Comparison of ENCODE assay signal across 8 cellular contexts in genomic region chr19:14406645-14407331, GRCh38. TPM values are rescaled to one million over a fixed set of nuclear protein-coding genes. Genes with fewer than 3 reads are reported as not detected.
DNase-seq lines count a peak whose midpoint lies in the region; ATAC-seq lines count a peak whose summit lies in the region.

No MANE protein-coding gene starts in this region.

- H3K27me3 ChIP-seq in mesendoderm (ENCODE audit: insufficient read depth, low read length, poor library complexity): no peaks in the 10 kb centered on the region

- H2AK5ac ChIP-seq in mesendoderm (ENCODE audit: low read length): no peak overlapping the region

- no peak overlapping the region for H3K18ac ChIP-seq in mesendoderm (ENCODE audit: low read length)

- H3K36me3 Mint-ChIP-seq in stimulated activated naive CD8-positive, alpha-beta T cell treated with anti-CD3 and anti-CD28 coated beads, Interleukin-15, Interleukin-2, amounts not matched to agents 100 ng/mL and 50 ng/mL, for 24 hours (ENCODE audit: low read depth): peaks cover 80% of the 10 kb centered on the region
- H3K36me3 Mint-ChIP-seq in activated naive CD8-positive, alpha-beta T cell treated with anti-CD3 and anti-CD28 coated beads for 36 hours: peaks cover 65% of the 10 kb centered on the region

- no peak overlapping the region for H2BK120ac ChIP-seq in mesendoderm (ENCODE audit: low read depth, low read length)

- H4K5ac ChIP-seq in mesendoderm (ENCODE audit: low read length): no peak overlapping the region

- H3K36me3 ChIP-seq in mesendoderm (ENCODE audit: control insufficient read depth, insufficient read depth, low read length): peaks cover 17% of the 10 kb centered on the region

- no peak overlapping the region for H3K4ac ChIP-seq in mesendoderm (ENCODE audit: low read depth, low read length)

- no peak overlapping the region for H2BK15ac ChIP-seq in mesendoderm (replicated peaks; ENCODE audit: low read depth)

- H3K27ac Mint-ChIP-seq in stimulated activated naive CD8-positive, alpha-beta T cell treated with anti-CD3 and anti-CD28 coated beads, Interleukin-15, Interleukin-2, amounts not matched to agents 100 ng/mL and 50 ng/mL, for 24 hours: peak overlapping the region; percentile 49
- peak overlapping the region in 1 of 2 donors; percentile 92 for H3K27ac Mint-ChIP-seq in stimulated activated naive CD8-positive, alpha-beta T cell treated with anti-CD3 and anti-CD28 coated beads, Interleukin-15, amount 100 ng/mL, for 72 hours
- peak overlapping the region; percentile 60 for H3K27ac Mint-ChIP-seq in activated naive CD8-positive, alpha-beta T cell treated with anti-CD3 and anti-CD28 coated beads for 36 hours

- H2BK5ac ChIP-seq in mesendoderm (ENCODE audit: low read length): no peak overlapping the region

- H4K8ac ChIP-seq in mesendoderm (ENCODE audit: low read depth, low read length): no peak overlapping the region

- peaks cover 2% of the 10 kb centered on the region for H3K79me2 ChIP-seq in mesendoderm (ENCODE audit: control insufficient read depth, insufficient read depth, low read length)

- no peak overlapping the region for H3K4me2 ChIP-seq in mesendoderm (ENCODE audit: low read length)

- WGBS in mesendoderm (ENCODE audit: extremely low coverage, insufficient coverage, low lambda C conversion rate): no CpG with 5 or more reads among the region's 26 CpGs

- H3K23ac ChIP-seq in mesendoderm (ENCODE audit: low read length): peak overlapping the region; percentile 9

- no peaks in the 10 kb centered on the region for H3K9me3 Mint-ChIP-seq in stimulated activated naive CD8-positive, alpha-beta T cell treated with anti-CD3 and anti-CD28 coated beads, Interleukin-15, Interleukin-2, amounts not matched to agents 100 ng/mL and 50 ng/mL, for 24 hours
- peaks cover 0 to 5% of the 10 kb centered on the region in 2 donors for H3K9me3 Mint-ChIP-seq in stimulated activated naive CD8-positive, alpha-beta T cell treated with anti-CD3 and anti-CD28 coated beads, Interleukin-15, amount 100 ng/mL, for 72 hours
- H3K9me3 Mint-ChIP-seq in activated naive CD8-positive, alpha-beta T cell treated with anti-CD3 and anti-CD28 coated beads for 36 hours: no peaks in the 10 kb centered on the region

- peak overlapping the region; percentile 59 for H3K9ac ChIP-seq in mesendoderm (ENCODE audit: low read length)

- H3K4me1 ChIP-seq in mesendoderm (ENCODE audit: control insufficient read depth, low read depth, low read length): no peaks in the 10 kb centered on the region

- peak overlapping the region; percentile 86 for H3K56ac ChIP-seq in mesendoderm (ENCODE audit: low read length)

- H3K4me1 Mint-ChIP-seq in stimulated activated naive CD8-positive, alpha-beta T cell treated with anti-CD3 and anti-CD28 coated beads, Interleukin-15, Interleukin-2, amounts not matched to agents 100 ng/mL and 50 ng/mL, for 24 hours (ENCODE audit: low read depth): peaks cover 28% of the 10 kb centered on the region
- peaks cover 70% of the 10 kb centered on the region for H3K4me1 Mint-ChIP-seq in stimulated activated naive CD8-positive, alpha-beta T cell treated with anti-CD3 and anti-CD28 coated beads, Interleukin-15, amount 100 ng/mL, for 72 hours
- H3K4me1 Mint-ChIP-seq in activated naive CD8-positive, alpha-beta T cell treated with anti-CD3 and anti-CD28 coated beads for 36 hours: peaks cover 32% of the 10 kb centered on the region

- H3K4me3 ChIP-seq in mesendoderm (ENCODE audit: low read length): no peak overlapping the region

- peaks cover 5% of the 10 kb centered on the region for H3K79me1 ChIP-seq in mesendoderm (ENCODE audit: low read length)

- no peak for DNase-seq in stimulated activated naive CD8-positive, alpha-beta T cell treated with anti-CD3 and anti-CD28 coated beads, Interleukin-15, amount 100 ng/mL, for 72 hours
- no peak for DNase-seq in activated naive CD8-positive, alpha-beta T cell treated with anti-CD3 and anti-CD28 coated beads for 36 hours
- no peak for DNase-seq in mesendoderm
- no peak for DNase-seq in HUDEP-2 (lab: John Stamatoyannopoulos, UW; ENCODE audit: unreplicated experiment in 76 of 76)
- no peak for DNase-seq in NCI-H146 (lab: John Stamatoyannopoulos, UW)
- no peak for DNase-seq in NCI-H1930 (lab: John Stamatoyannopoulos, UW)
- no peak for DNase-seq in NK-92 treated with Interleukin-12 subunit alpha and Interleukin-12 subunit beta, amount 100 ng/mL, for 24 hours (lab: John Stamatoyannopoulos, UW)

- H3K27me3 Mint-ChIP-seq in stimulated activated naive CD8-positive, alpha-beta T cell treated with anti-CD3 and anti-CD28 coated beads, Interleukin-15, Interleukin-2, amounts not matched to agents 100 ng/mL and 50 ng/mL, for 24 hours: no peaks in the 10 kb centered on the region
- H3K27me3 Mint-ChIP-seq in stimulated activated naive CD8-positive, alpha-beta T cell treated with anti-CD3 and anti-CD28 coated beads, Interleukin-15, amount 100 ng/mL, for 72 hours: no peaks in the 10 kb centered on the region
- peaks cover 4% of the 10 kb centered on the region for H3K27me3 Mint-ChIP-seq in activated naive CD8-positive, alpha-beta T cell treated with anti-CD3 and anti-CD28 coated beads for 36 hours

- peak overlapping the region; percentile 23 for H3K4me3 Mint-ChIP-seq in stimulated activated naive CD8-positive, alpha-beta T cell treated with anti-CD3 and anti-CD28 coated beads, Interleukin-15, Interleukin-2, amounts not matched to agents 100 ng/mL and 50 ng/mL, for 24 hours
- H3K4me3 Mint-ChIP-seq in stimulated activated naive CD8-positive, alpha-beta T cell treated with anti-CD3 and anti-CD28 coated beads, Interleukin-15, amount 100 ng/mL, for 72 hours: peak overlapping the region in 1 of 2 donors; percentile 52
- no peak overlapping the region for H3K4me3 Mint-ChIP-seq in activated naive CD8-positive, alpha-beta T cell treated with anti-CD3 and anti-CD28 coated beads for 36 hours

- ATAC-seq in stimulated activated naive CD8-positive, alpha-beta T cell treated with anti-CD3 and anti-CD28 coated beads, Interleukin-15, amount 100 ng/mL, for 72 hours: no peak

- H3K27ac ChIP-seq in mesendoderm (ENCODE audit: low read depth, low read length): peak overlapping the region; percentile 39

RNA-seq across cellular contexts. Expression of gene DDX39A, which starts 12.4 kb away (rescaled TPM):
- total RNA-seq in activated naive CD8-positive, alpha-beta T cell treated with anti-CD3 and anti-CD28 coated beads for 36 hours: 100 to 1,000 TPM; 300 to 306 TPM
- 147 TPM for polyA plus RNA-seq in mesendoderm (2013, experiment 1 of 2)
- polyA plus RNA-seq in mesendoderm (2013, experiment 2 of 2): 152 TPM

RNA-seq across cellular contexts. Expression of gene ADGRE5, which starts 25.5 kb away (rescaled TPM):
- total RNA-seq in activated naive CD8-positive, alpha-beta T cell treated with anti-CD3 and anti-CD28 coated beads for 36 hours: 100 to 1,000 TPM; 219 to 223 TPM
- polyA plus RNA-seq in mesendoderm (2013, experiment 1 of 2): 1.4 TPM
- polyA plus RNA-seq in mesendoderm (2013, experiment 2 of 2): 1.7 TPM

RNA-seq across cellular contexts. Expression of gene PKN1, which starts 26.3 kb away (rescaled TPM):
- 100 to 1,000 TPM; 168 to 169 TPM for total RNA-seq in activated naive CD8-positive, alpha-beta T cell treated with anti-CD3 and anti-CD28 coated beads for 36 hours
- 35.9 TPM for polyA plus RNA-seq in mesendoderm (2013, experiment 1 of 2)
- polyA plus RNA-seq in mesendoderm (2013, experiment 2 of 2): 37.9 TPM
